Comparison of ENCODE assay signal across 21 cellular contexts in the genomic region with DNA sequence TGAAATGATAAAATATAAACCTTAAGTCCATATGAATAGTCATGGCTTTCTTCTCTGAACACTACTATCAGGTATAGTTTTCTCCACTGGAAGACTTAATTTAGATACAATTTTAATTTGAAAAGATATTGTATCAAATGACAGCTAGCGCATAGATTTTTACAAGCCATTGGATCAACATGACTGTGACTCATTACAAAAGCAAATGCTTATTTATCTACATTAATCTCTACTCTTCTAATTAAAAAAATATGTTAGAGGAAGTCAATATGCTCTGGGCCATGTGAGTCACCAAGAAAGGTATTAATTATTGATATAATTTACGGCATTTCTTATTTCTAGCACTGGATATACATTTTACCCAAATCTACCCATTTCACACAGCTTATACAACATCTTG.
"Had no signal": no experiment of that assay in that cellular context is flagged by ENCODE, and none has a peak within 500 bp of the region (broad histone marks: within the 10 kb centered on the region; RNA-seq: fewer than 3 reads in every experiment).

No MANE protein-coding gene starts in this region.

- ATAC-seq: HepG2, Panc1 had no signal

- H3K9me3 ChIP-seq: MG63 had no signal

- H3K27ac ChIP-seq: RWPE1 had no signal

- FAIRE-seq: HepG2 had no signal

- DNase-seq: IMR-90, Karpas-422, KG1, MG63, NCI-H1092, NCI-H1105 treated with DMSO at 0.1 percent for 48 hours, NCI-H1417 treated with DMSO at 0.1 percent for 48 hours, NCI-H146, NCI-H1694 treated with DMSO at 0.1 percent for 48 hours, NCI-H1930, NCI-H2081, NCI-H2107, NCI-H2227 treated with DMSO at 0.1 percent for 48 hours, NCI-H524, NCI-H526 treated with DMSO at 0.1 percent for 48 hours, NCI-H774, SHP77, SW 1271 had no signal

- H3K36me3 ChIP-seq: MG63 had no signal

- H3K4me3 ChIP-seq: MG63 had no signal

- H3K27me3 ChIP-seq: MG63 had no signal
